ENCODE assay signal across 9 cellular contexts in the genomic region with DNA sequence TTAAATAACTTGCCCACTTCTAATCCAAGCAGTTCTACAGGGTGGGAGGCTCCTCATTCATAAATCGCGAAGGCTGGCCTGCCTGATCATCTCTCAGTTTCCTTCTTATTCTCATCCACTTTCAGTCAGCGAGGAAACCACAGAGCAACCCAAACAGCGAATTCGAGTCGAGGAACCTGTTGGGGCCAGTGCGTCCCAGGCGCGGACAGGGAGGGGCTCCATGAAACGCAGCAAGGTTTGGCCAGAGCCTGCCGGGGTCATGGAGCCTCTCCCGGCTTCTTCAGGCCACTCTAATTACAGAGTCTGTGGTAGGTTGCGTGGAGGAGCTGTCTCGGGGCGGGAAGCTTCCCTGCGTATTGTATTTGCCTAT. TPM values are rescaled to one million over a fixed set of nuclear protein-coding genes. Genes with fewer than 3 reads are reported as not detected.
DNase-seq lines count a peak whose midpoint lies in the region; ATAC-seq and TF ChIP-seq lines count a peak whose summit lies in the region.
"Had no signal": no experiment of that assay in that cellular context is flagged by ENCODE, and none has a peak within 500 bp of the region (broad histone marks: within the 10 kb centered on the region; RNA-seq: fewer than 3 reads in every experiment).

No MANE protein-coding gene starts in this region.

- H3K27me3 ChIP-seq in AG04450 (ENCODE audit: control insufficient read depth, insufficient read depth, low read length) (no peaks in the 10 kb centered on the region), vagina (no peaks in the 10 kb centered on the region)

- peaks cover 43% of the 10 kb centered on the region for H3K4me1 ChIP-seq in vagina
- H3K4me1 ChIP-seq: foreskin keratinocyte had no signal

- peak overlapping the region; percentile 81 for H3K27ac Mint-ChIP-seq in endothelial cell (ENCODE audit: unreplicated experiment)
- H3K27ac Mint-ChIP-seq in naive thymus-derived CD8-positive, alpha-beta T cell, result peak overlapping the region; percentile 40 to 92 (median 78)

- H3K4me1 Mint-ChIP-seq in endothelial cell (ENCODE audit: unreplicated experiment), result peaks cover 16% of the 10 kb centered on the region
- H3K4me1 Mint-ChIP-seq in naive thymus-derived CD8-positive, alpha-beta T cell, result peaks cover 15 to 31% (median 25%) of the 10 kb centered on the region in 4 donors

- H3K9me3 ChIP-seq in AG04450 (ENCODE audit: control insufficient read depth, insufficient read depth, low read length), result no peaks in the 10 kb centered on the region; the same call in 1 of the 2 replicates
- no peaks in the 10 kb centered on the region for H3K9me3 ChIP-seq in SK-N-MC (ENCODE audit: low read depth, low read length)
- H3K9me3 ChIP-seq in vagina, result no peaks in the 10 kb centered on the region

- peak; percentile 26 for ATAC-seq in GM21526 (IDR thresholded peaks at IDR 0.05; ENCODE audit: low FRiP score, unreplicated experiment)
- no peak for ATAC-seq in naive thymus-derived CD8-positive, alpha-beta T cell

- H3K36me3 Mint-ChIP-seq in endothelial cell (ENCODE audit: low read depth, unreplicated experiment), result peaks cover 3% of the 10 kb centered on the region
- H3K36me3 Mint-ChIP-seq in naive thymus-derived CD8-positive, alpha-beta T cell, result no peaks in the 10 kb centered on the region

- H3K27me3 Mint-ChIP-seq in endothelial cell (ENCODE audit: unreplicated experiment), result peaks cover 28% of the 10 kb centered on the region
- H3K27me3 Mint-ChIP-seq in naive thymus-derived CD8-positive, alpha-beta T cell, result peaks cover 10 to 42% (median 30%) of the 10 kb centered on the region in 5 donors

- CTCF ChIA-PET in AG04450 (lab: Charles Lee), result interaction anchor here (0.7 to 1.9 kb wide), 7 partner anchors 24 to 205 kb away, joined by 3 to 5 read pairs (median 3); no protein-coding TSS in a partner anchor

- H3K9ac ChIP-seq in SK-N-MC (ENCODE audit: insufficient read length), result no peak overlapping the region

- TF ChIP-seq POLR2A in vagina (IDR thresholded peaks at IDR 0.05), result no peak

- intact Hi-C loops in vagina (cut with DNase I), result loop anchor here (10.0 kb wide), 1 partner anchor 97 kb away; no protein-coding TSS in a partner anchor

- H3K36me3 ChIP-seq in SK-N-MC (ENCODE audit: insufficient read depth, low read length), result no peaks in the 10 kb centered on the region
- no peaks in the 10 kb centered on the region for H3K36me3 ChIP-seq in vagina

- peak overlapping the region; percentile 82 for H3K4me3 Mint-ChIP-seq in endothelial cell (ENCODE audit: unreplicated experiment)
- H3K4me3 Mint-ChIP-seq in naive thymus-derived CD8-positive, alpha-beta T cell, result peak overlapping the region; percentile 88 to 96 (median 92)

- H3K27ac ChIP-seq in AG04450 (ENCODE audit: low read depth, low read length) (peak overlapping the region; percentile 94), SK-N-MC (no peak overlapping the region), vagina (peak overlapping the region; percentile 89)

- POLR2A ChIA-PET in AG04450 (lab: Yijun Ruan, JAX), result interaction anchor here (0.9 to 2.9 kb wide), 6 partner anchors 9 to 136 kb away, joined by 3 to 9 read pairs (median 4); no protein-coding TSS in a partner anchor
- POLR2A ChIA-PET in naive thymus-derived CD8-positive, alpha-beta T cell (lab: Charles Lee), result interaction anchor here (1.0 kb wide), 1 partner anchor 11 kb away, joined by 6 read pairs; no protein-coding TSS in a partner anchor

- no peak for TF ChIP-seq CTCF in AG04450 (IDR thresholded peaks at IDR 0.05; ENCODE audit: low read depth, low read length)
- no peak for TF ChIP-seq CTCF in endothelial cell (IDR thresholded peaks at IDR 0.05; ENCODE audit: unreplicated experiment)
- TF ChIP-seq CTCF in vagina (IDR thresholded peaks at IDR 0.05), result no peak

- H3K4me3 ChIP-seq in AG04450 (ENCODE audit: low read depth, low read length) (peak overlapping the region; percentile 63), SK-N-MC (peak overlapping the region; percentile 73), vagina (peak overlapping the region; percentile 68 to 92)

- DNase-seq in AG04450 (ENCODE audit: low read depth, low spot score), result no peak
- no peak for DNase-seq in SK-N-MC (ENCODE audit: low read depth, low spot score)
- DNase-seq in endothelial cell (ENCODE audit: low spot score), result no peak
- no peak for DNase-seq in naive thymus-derived CD8-positive, alpha-beta T cell
- no peak for DNase-seq in vagina (ENCODE audit: extremely low spot score in 2 of 2)
- DNase-seq in D341Med (ENCODE audit: low spot score), result no peak
- no peak for DNase-seq in HuH-7.5 (ENCODE audit: low spot score)

- no peaks in the 10 kb centered on the region for H3K9me3 Mint-ChIP-seq in endothelial cell (ENCODE audit: unreplicated experiment)
- H3K9me3 Mint-ChIP-seq in naive thymus-derived CD8-positive, alpha-beta T cell, result peaks cover 0 to 2% (median 0%) of the 10 kb centered on the region in 9 donors

RNA-seq across cellular contexts. Expression of gene NAV2, which starts 0.7 kb away (rescaled TPM):
- 5.1 and 7.2 TPM in 2 replicates for polyA plus RNA-seq in AG04450 (2011; rRNA removed)
- 22.0 and 25.3 TPM in 2 replicates for polyA minus RNA-seq in AG04450 (2011; rRNA and poly(A)+ RNA removed)
- total RNA-seq in endothelial cell (ENCODE audit: unreplicated experiment) (15.6 TPM), vagina (25.3 TPM)
- 1 to 10 TPM; 2.1 to 4.2 TPM for total RNA-seq in naive thymus-derived CD8-positive, alpha-beta T cell
- polyA plus RNA-seq in naive thymus-derived CD8-positive, alpha-beta T cell, result under 1 TPM in 2 of 3 donors, not detected in 1; 0.06 to 0.16 TPM
